In genomic region chr14:103428732-103429556, GRCh38 we compare ENCODE assay signal across 12 cellular contexts. TPM values are rescaled to one million over a fixed set of nuclear protein-coding genes. Genes with fewer than 3 reads are reported as not detected.
DNase-seq lines count a peak whose midpoint lies in the region; ATAC-seq and TF ChIP-seq lines count a peak whose summit lies in the region.
"Had no signal": no experiment of that assay in that cellular context is flagged by ENCODE, and none has a peak within 500 bp of the region (broad histone marks: within the 10 kb centered on the region; RNA-seq: fewer than 3 reads in every experiment).

No MANE protein-coding gene starts in this region.

- H3K4me3 Mint-ChIP-seq in activated T-cell treated with anti-CD3 and anti-CD28 coated beads, Interleukin-2, amount 50 U/mL, for 4 hours = no peak overlapping the region
- H3K4me3 Mint-ChIP-seq in T-cell (no peak overlapping the region), immature natural killer cell (peak overlapping the region in 4 of 5 donors; percentile 11 to 61 (median 42))

- intact Hi-C loops in upper lobe of right lung (cut with DNase I) = no loop called here

- peak; percentile 74 to 75 for ATAC-seq in activated T-cell treated with anti-CD3 and anti-CD28 coated beads, Interleukin-2, amount 50 U/mL, for 4 hours
- ATAC-seq in T-cell (replicated peaks in 1 of 4) = no peak
- no peak for ATAC-seq in upper lobe of right lung
- no peak for ATAC-seq in foreskin keratinocyte

- H3K4me1 ChIP-seq in upper lobe of right lung (peaks cover 18% of the 10 kb centered on the region), foreskin keratinocyte (peaks cover 14% of the 10 kb centered on the region)

- no peaks in the 10 kb centered on the region for H3K27me3 ChIP-seq in upper lobe of right lung
- H3K27me3 ChIP-seq in foreskin keratinocyte = no peaks in the 10 kb centered on the region
- H3K27me3 ChIP-seq: testis had no signal

- H3K27ac Mint-ChIP-seq in T-cell (peak overlapping the region; percentile 67 to 69), immature natural killer cell (peak overlapping the region; percentile 63 to 91 (median 74))

- peak overlapping the region; percentile 7 for H3K27ac ChIP-seq in upper lobe of right lung
- H3K27ac ChIP-seq in foreskin keratinocyte = no peak overlapping the region

- CTCF ChIA-PET in T-cell (lab: Charles Lee) = no interaction called here

- no peak overlapping the region for H3K4me3 ChIP-seq in upper lobe of right lung
- H3K4me3 ChIP-seq: testis had no signal

- H3K9me3 Mint-ChIP-seq in activated T-cell treated with anti-CD3 and anti-CD28 coated beads, Interleukin-2, amount 50 U/mL, for 4 hours = no peaks in the 10 kb centered on the region
- H3K9me3 Mint-ChIP-seq in T-cell = no peaks in the 10 kb centered on the region
- H3K9me3 Mint-ChIP-seq in immature natural killer cell = no peaks in the 10 kb centered on the region

- H3K27me3 Mint-ChIP-seq in activated T-cell treated with anti-CD3 and anti-CD28 coated beads, Interleukin-2, amount 50 U/mL, for 4 hours (ENCODE audit: low read depth) = no peaks in the 10 kb centered on the region
- H3K27me3 Mint-ChIP-seq in T-cell = no peaks in the 10 kb centered on the region
- H3K27me3 Mint-ChIP-seq in immature natural killer cell (ENCODE audit: low read depth in 3 of 3) = peaks cover 0 to 3% (median 0%) of the 10 kb centered on the region in 3 donors

- peaks cover 16% of the 10 kb centered on the region for H3K36me3 Mint-ChIP-seq in activated T-cell treated with anti-CD3 and anti-CD28 coated beads, Interleukin-2, amount 50 U/mL, for 4 hours (ENCODE audit: insufficient read depth)
- H3K36me3 Mint-ChIP-seq in T-cell (peaks cover 18% of the 10 kb centered on the region), immature natural killer cell (peaks cover 0 to 4% (median 0%) of the 10 kb centered on the region in 3 donors)

- H3K36me3 ChIP-seq in upper lobe of right lung = no peaks in the 10 kb centered on the region

- no peak for DNase-seq in activated T-cell treated with anti-CD3 and anti-CD28 coated beads, Interleukin-2, amount 50 U/mL, for 4 hours
- DNase-seq in activated T-cell treated with anti-CD3 and anti-CD28 coated beads for 4 hours (no peak), T-cell (no peak), immature natural killer cell (no peak), upper lobe of right lung (no peak), NCI-H510A (lab: John Stamatoyannopoulos, UW) (no peak), GM19238 (ENCODE audit: insufficient read length, low spot score) (no peak), foreskin keratinocyte (no peak)
- DNase-seq: GDM1, NCI-H1694 treated with DMSO at 0.1 percent for 48 hours, retina, testis had no signal

- TF ChIP-seq CTCF in upper lobe of right lung (IDR thresholded peaks at IDR 0.05) (no peak), foreskin keratinocyte (conservative IDR thresholded peaks at IDR 0.05) (no peak)

- peaks cover 40% of the 10 kb centered on the region for H3K4me1 Mint-ChIP-seq in activated T-cell treated with anti-CD3 and anti-CD28 coated beads, Interleukin-2, amount 50 U/mL, for 4 hours (ENCODE audit: low read depth)
- peaks cover 37 to 54% (median 50%) of the 10 kb centered on the region in 3 donors for H3K4me1 Mint-ChIP-seq in T-cell
- peaks cover 45 to 68% of the 10 kb centered on the region in 2 donors for H3K4me1 Mint-ChIP-seq in immature natural killer cell

- POLR2A ChIA-PET in T-cell (lab: Charles Lee) = interaction anchor here in 1 of 2 donors (0.6 kb wide), 1 partner anchor 83 kb away, joined by 3 read pairs; no protein-coding TSS in a partner anchor

- H3K9me3 ChIP-seq in upper lobe of right lung = no peaks in the 10 kb centered on the region
- H3K9me3 ChIP-seq: testis had no signal

RNA-seq across cellular contexts. Expression of gene MARK3, which starts 43.7 kb away (rescaled TPM):
- total RNA-seq in activated T-cell treated with anti-CD3 and anti-CD28 coated beads, Interleukin-2, amount 50 U/mL, for 4 hours = 10 to 100 TPM; 79.9 to 96.2 (median 95.5) TPM
- total RNA-seq in T-cell (100 to 1,000 TPM in 4 of 5 donors, 10 to 100 TPM in 1; 94.7 to 128 (median 107) TPM), upper lobe of right lung (105 TPM), foreskin keratinocyte (77.7 and 89.3 TPM in 2 replicates)
- polyA plus RNA-seq in immature natural killer cell (10 to 100 TPM; 23.4 to 44.1 (median 25.7) TPM), foreskin keratinocyte (52.9 and 60.1 TPM in 2 replicates)

Comparison
In these comparisons a context has a peak if more than half of its experiments do, and no peak if none do; other contexts are left out.
1. ATAC-seq: peak in activated T-cell treated with anti-CD3 and anti-CD28 coated beads, Interleukin-2, amount 50 U/mL, for 4 hours (2 of 2); none in T-cell (0 of 4), upper lobe of right lung (single experiment) and foreskin keratinocyte (single experiment).
2. H3K4me3 Mint-ChIP-seq: peak in immature natural killer cell (4 of 5); none in activated T-cell treated with anti-CD3 and anti-CD28 coated beads, Interleukin-2, amount 50 U/mL, for 4 hours (single experiment) and T-cell (0 of 3).